ENCODE assay signal across 8 cellular contexts in genomic region chr5:160506006-160507004, GRCh38.
DNase-seq lines count a peak whose midpoint lies in the region; ATAC-seq lines count a peak whose summit lies in the region.

No MANE protein-coding gene starts in this region.

- ATAC-seq in GM21390 (IDR thresholded peaks at IDR 0.05; ENCODE audit: unreplicated experiment): peak; percentile 68
- peak; percentile 84 for ATAC-seq in HG03575 (IDR thresholded peaks at IDR 0.05; ENCODE audit: extremely low read depth, insufficient number of reproducible peaks, low FRiP score, unreplicated experiment)

- DNase-seq in EH (ENCODE audit: low read depth) (peak; percentile 70), activated T-cell treated with anti-CD3 and anti-CD28 coated beads for 24 hours (ENCODE audit: low read depth) (peak; percentile 52), foreskin melanocyte (peak; percentile 82), OCI-M2 (lab: John Stamatoyannopoulos, UW; ENCODE audit: unreplicated experiment) (no peak), HK-2 (ENCODE audit: unreplicated experiment) (no peak)
- peak; percentile 48 to 65 (median 54) for DNase-seq in stimulated activated CD4-positive, alpha-beta T cell treated with anti-CD3 and anti-CD28 coated beads, Interleukin-12 subunit alpha, Interleukin-12 subunit beta, amount 100 ng/mL, for 48 hours (ENCODE audit: low read depth in 2 of 3, low spot score in 1 of 3)

Comparison
In these comparisons a context has a peak if more than half of its experiments do, and no peak if none do; other contexts are left out.
1. DNase-seq: peak in EH (single experiment), activated T-cell treated with anti-CD3 and anti-CD28 coated beads for 24 hours (single experiment), foreskin melanocyte (single experiment) and stimulated activated CD4-positive, alpha-beta T cell treated with anti-CD3 and anti-CD28 coated beads, Interleukin-12 subunit alpha, Interleukin-12 subunit beta, amount 100 ng/mL, for 48 hours (3 of 3); none in OCI-M2 (single experiment) and HK-2 (single experiment).